9 cellular contexts compared by ENCODE assay signal in genomic region chr9:99019523-99020331, GRCh38.
DNase-seq lines count a peak whose midpoint lies in the region; ATAC-seq, FAIRE-seq and TF ChIP-seq lines count a peak whose summit lies in the region.
"Had no signal": no experiment of that assay in that cellular context is flagged by ENCODE, and none has a peak within 500 bp of the region (broad histone marks: within the 10 kb centered on the region; RNA-seq: fewer than 3 reads in every experiment).

No MANE protein-coding gene starts in this region.

- H3K4me2 ChIP-seq in PC-3 (ENCODE audit: low read length), result peak overlapping the region; percentile 30
- no peak overlapping the region for H3K4me2 ChIP-seq in endothelial cell of umbilical vein (ENCODE audit: insufficient read depth, low read length)

- H3K9me1 ChIP-seq in endothelial cell of umbilical vein (replicated peaks; ENCODE audit: control insufficient read depth, extremely low read depth, insufficient read depth, low read length), result no peaks in the 10 kb centered on the region

- H3K4me3 ChIP-seq in PC-3 (ENCODE audit: low read length) (no peak overlapping the region), endothelial cell of umbilical vein (replicated peaks in 1 of 3; ENCODE audit: insufficient read depth in 1 of 3, low read depth in 1 of 3, low read length in 3 of 3) (no peak overlapping the region), mucosa of descending colon (no peak overlapping the region)

- H3K9ac ChIP-seq in PC-3 (ENCODE audit: low read length), result peak overlapping the region; percentile 50
- H3K9ac ChIP-seq in endothelial cell of umbilical vein (replicated peaks; ENCODE audit: extremely low read depth, insufficient read depth, low read length), result no peak overlapping the region

- no peaks in the 10 kb centered on the region for H3K36me3 ChIP-seq in PC-3 (ENCODE audit: low read depth, low read length)
- H3K36me3 ChIP-seq in endothelial cell of umbilical vein (ENCODE audit: control insufficient read depth in 2 of 2, extremely low read depth in 1 of 2, insufficient read depth in 2 of 2, low read length in 2 of 2), result no peaks in the 10 kb centered on the region
- H3K36me3 ChIP-seq in mucosa of descending colon (ENCODE audit: low read depth), result no peaks in the 10 kb centered on the region

- dilution Hi-C loops in endothelial cell of umbilical vein (cut with MboI; ENCODE audit: extremely low pct_ligation_motif_present, low sequenced_read_pairs), result no loop called here

- POLR2A ChIA-PET in PC-3 (lab: Charles Lee; ENCODE audit: unreplicated experiment), result no interaction called here
- POLR2A ChIA-PET in endothelial cell of umbilical vein (lab: Charles Lee), result no interaction called here

- H4K20me1 ChIP-seq in PC-3 (ENCODE audit: low read length) (no peaks in the 10 kb centered on the region), endothelial cell of umbilical vein (replicated peaks; ENCODE audit: control insufficient read depth, extremely low read depth, insufficient read depth, low read length) (no peaks in the 10 kb centered on the region)

- no peaks in the 10 kb centered on the region for H3F3A ChIP-seq in PC-3 (ENCODE audit: low read length, unreplicated experiment)

- CTCF ChIA-PET in PC-3 (lab: Charles Lee) (no interaction called here), endothelial cell of umbilical vein (lab: Charles Lee) (interaction anchor here (1.0 kb wide), 1 partner anchor 21 kb away, joined by 3 read pairs; no protein-coding TSS in a partner anchor)

- TF ChIP-seq CTCF in PC-3 (conservative IDR thresholded peaks at IDR 0.05; ENCODE audit: low read depth, low read length) (no peak), endothelial cell of umbilical vein (IDR thresholded peaks at IDR 0.05; ENCODE audit: extremely low read depth in 1 of 2, insufficient read depth in 1 of 2, low read depth in 1 of 2, low read length in 2 of 2) (no peak), mucosa of descending colon (IDR thresholded peaks at IDR 0.05) (no peak)

- no peaks in the 10 kb centered on the region for H3K9me3 ChIP-seq in PC-3 (ENCODE audit: low read length)
- H3K9me3 ChIP-seq in endothelial cell of umbilical vein (replicated peaks; ENCODE audit: control insufficient read depth, insufficient read depth, low read length), result no peaks in the 10 kb centered on the region
- H3K9me3 ChIP-seq in mucosa of descending colon, result no peaks in the 10 kb centered on the region

- peak; percentile 88 for DNase-seq in AG08395 (ENCODE audit: low spot score)
- DNase-seq in PC-3, result peak; percentile 85
- DNase-seq in endothelial cell of umbilical vein (ENCODE audit: low read depth, low spot score), result peak; percentile 51
- DNase-seq in mucosa of descending colon, result no peak
- DNase-seq in activated T-cell treated with anti-CD3 and anti-CD28 coated beads, Interleukin-2, amount 50 U/mL, for 1 hour, result no peak
- DNase-seq: CD4-positive, CD25-positive, alpha-beta regulatory T cell had no signal

- ATAC-seq in PC-3 (peak; percentile 93), mucosa of descending colon (peak; percentile 57), HG03520 (IDR thresholded peaks at IDR 0.05; ENCODE audit: unreplicated experiment) (no peak), HG03354 (IDR thresholded peaks at IDR 0.05; ENCODE audit: poor library complexity, severe bottlenecking, unreplicated experiment) (no peak), GM18505 (IDR thresholded peaks at IDR 0.05; ENCODE audit: unreplicated experiment) (no peak)

- no peaks in the 10 kb centered on the region for H3K79me2 ChIP-seq in PC-3 (ENCODE audit: low read length)
- no peaks in the 10 kb centered on the region for H3K79me2 ChIP-seq in endothelial cell of umbilical vein (ENCODE audit: control insufficient read depth, insufficient read depth, low read length)

- no peaks in the 10 kb centered on the region for H3K9me2 ChIP-seq in PC-3 (replicated peaks; ENCODE audit: low read length)

- TF ChIP-seq POLR2A in endothelial cell of umbilical vein (IDR thresholded peaks at IDR 0.05; ENCODE audit: low read depth, low read length) (no peak), GM18505 (IDR thresholded peaks at IDR 0.05; ENCODE audit: borderline replicate concordance, extremely low read depth, insufficient read depth, insufficient read length) (no peak)

- H3K27me3 ChIP-seq in PC-3 (ENCODE audit: low read length), result no peaks in the 10 kb centered on the region
- no peaks in the 10 kb centered on the region for H3K27me3 ChIP-seq in endothelial cell of umbilical vein (ENCODE audit: control insufficient read depth in 2 of 2, insufficient read depth in 2 of 2, low read length in 2 of 2)

- H2AFZ ChIP-seq in PC-3 (ENCODE audit: low read length), result no peak overlapping the region
- H2AFZ ChIP-seq in endothelial cell of umbilical vein (ENCODE audit: low read depth, low read length), result no peak overlapping the region

- H3K4me1 ChIP-seq in PC-3 (ENCODE audit: insufficient read depth, low read length) (peaks cover 19% of the 10 kb centered on the region), endothelial cell of umbilical vein (ENCODE audit: control insufficient read depth, extremely low read depth, insufficient read depth, low read length) (no peaks in the 10 kb centered on the region), mucosa of descending colon (ENCODE audit: low read depth) (no peaks in the 10 kb centered on the region)

- peak overlapping the region; percentile 93 for H3K27ac ChIP-seq in PC-3 (ENCODE audit: low read length)
- peak overlapping the region; percentile 30 for H3K27ac ChIP-seq in endothelial cell of umbilical vein (ENCODE audit: insufficient read depth, low read depth, low read length)

- BruUV-seq in PC-3 (replicated peaks; lab: Mats Ljungman, UMichigan) (no TSS peak), endothelial cell of umbilical vein (replicated peaks; lab: Mats Ljungman, UMichigan) (no TSS peak)

- intact Hi-C loops in PC-3 (cut with micrococcal nuclease), result no loop called here
- intact Hi-C loops in endothelial cell of umbilical vein (cut with micrococcal nuclease), result no loop called here
- intact Hi-C loops in mucosa of descending colon (cut with DNase I, micrococcal nuclease), result no loop called here

- FAIRE-seq in endothelial cell of umbilical vein (lab: Jason Lieb, UNC), result no peak

TF ChIP-seq in endothelial cell of umbilical vein, 7 proteins besides CTCF, POLR2A, EP300 and RAD21:
- TF ChIP-seq MYC (IDR thresholded peaks at IDR 0.05; ENCODE audit: low read depth, low read length) (no peak), JUN (IDR thresholded peaks at IDR 0.05; ENCODE audit: borderline replicate concordance, insufficient read depth, insufficient read length, low read depth) (peak; percentile 43), MAX (IDR thresholded peaks at IDR 0.05; ENCODE audit: insufficient read depth, insufficient read length) (no peak), POLR2AphosphoS5 (IDR thresholded peaks at IDR 0.05; ENCODE audit: insufficient read depth, low read depth, low read length) (no peak), GATA2 (IDR thresholded peaks at IDR 0.05; ENCODE audit: insufficient read depth, insufficient read length, low read depth, low read length) (peak; percentile 12), FOS (IDR thresholded peaks at IDR 0.05; ENCODE audit: borderline replicate concordance, insufficient read depth, low read length) (peak; percentile 17), EZH2 (IDR thresholded peaks at IDR 0.05; ENCODE audit: borderline replicate concordance, low read depth, low read length, severe bottlenecking) (no peak)

Comparison
In these comparisons a context has a peak if more than half of its experiments do, and no peak if none do; other contexts are left out.
1. DNase-seq: peak in AG08395 (single experiment), PC-3 (single experiment) and endothelial cell of umbilical vein (single experiment); none in mucosa of descending colon (0 of 3) and activated T-cell treated with anti-CD3 and anti-CD28 coated beads, Interleukin-2, amount 50 U/mL, for 1 hour (single experiment).
2. ATAC-seq: peak in PC-3 (single experiment) and mucosa of descending colon (single experiment); none in HG03520 (single experiment), HG03354 (single experiment) and GM18505 (single experiment).